24 cellular contexts compared by ENCODE assay signal in the genomic region with DNA sequence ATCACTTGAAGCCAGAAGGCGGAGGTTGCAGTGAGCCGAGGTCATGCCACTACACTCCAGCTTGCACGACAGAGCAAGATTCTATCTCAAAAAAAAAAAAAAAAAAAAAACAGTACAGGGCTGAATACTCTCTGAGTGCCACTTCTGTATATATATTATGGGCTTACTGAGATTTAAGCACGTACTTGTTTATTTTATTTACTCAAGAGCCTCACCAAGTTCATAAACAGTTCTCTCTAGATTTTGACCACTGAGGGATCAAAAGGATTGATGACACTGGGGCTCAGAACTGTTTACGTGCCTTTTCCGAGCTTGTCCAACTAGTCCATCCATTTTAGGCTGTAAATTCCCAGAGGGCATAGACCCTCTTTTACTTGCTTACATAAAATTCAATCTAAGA.
"Had no signal": no experiment of that assay in that cellular context is flagged by ENCODE, and none has a peak within 500 bp of the region (broad histone marks: within the 10 kb centered on the region; RNA-seq: fewer than 3 reads in every experiment).

No MANE protein-coding gene starts in this region.

- ATAC-seq: Panc1, Right ventricle myocardium inferior, T-cell had no signal

- H3K4me3 ChIP-seq: SK-N-MC had no signal

- DNase-seq: activated CD4-positive, alpha-beta T cell treated with anti-CD3 and anti-CD28 coated beads, Interleukin-2, amount 10 ng/mL, durations not matched to agents 7 days and 5 days; activated CD4-positive, CD25-positive, alpha-beta regulatory T cell; activated gamma-delta T cell; activated naive CD4-positive, alpha-beta T cell treated with anti-CD3 and anti-CD28 coated beads, Interleukin-2, amount 10 ng/mL, durations not matched to agents 7 days and 5 days; activated naive CD8-positive, alpha-beta T cell treated with anti-CD3 and anti-CD28 coated beads for 36 hours; IMR-90; Kasumi-1; KBM-7; NCI-H1092; NCI-H1417; NCI-H1694; NCI-H2029; NCI-H2107; NCI-H345; NCI-H510A; NCI-H526 treated with DMSO at 0.1 percent for 48 hours; NK-92 treated with Interleukin-12 subunit alpha and Interleukin-12 subunit beta, amount 100 ng/mL, for 24 hours; OCI-M1; RPMI8226; T-cell; T1000 had no signal

- H3K27ac ChIP-seq: SK-N-MC had no signal
